22 cellular contexts compared by ENCODE assay signal in the genomic region with DNA sequence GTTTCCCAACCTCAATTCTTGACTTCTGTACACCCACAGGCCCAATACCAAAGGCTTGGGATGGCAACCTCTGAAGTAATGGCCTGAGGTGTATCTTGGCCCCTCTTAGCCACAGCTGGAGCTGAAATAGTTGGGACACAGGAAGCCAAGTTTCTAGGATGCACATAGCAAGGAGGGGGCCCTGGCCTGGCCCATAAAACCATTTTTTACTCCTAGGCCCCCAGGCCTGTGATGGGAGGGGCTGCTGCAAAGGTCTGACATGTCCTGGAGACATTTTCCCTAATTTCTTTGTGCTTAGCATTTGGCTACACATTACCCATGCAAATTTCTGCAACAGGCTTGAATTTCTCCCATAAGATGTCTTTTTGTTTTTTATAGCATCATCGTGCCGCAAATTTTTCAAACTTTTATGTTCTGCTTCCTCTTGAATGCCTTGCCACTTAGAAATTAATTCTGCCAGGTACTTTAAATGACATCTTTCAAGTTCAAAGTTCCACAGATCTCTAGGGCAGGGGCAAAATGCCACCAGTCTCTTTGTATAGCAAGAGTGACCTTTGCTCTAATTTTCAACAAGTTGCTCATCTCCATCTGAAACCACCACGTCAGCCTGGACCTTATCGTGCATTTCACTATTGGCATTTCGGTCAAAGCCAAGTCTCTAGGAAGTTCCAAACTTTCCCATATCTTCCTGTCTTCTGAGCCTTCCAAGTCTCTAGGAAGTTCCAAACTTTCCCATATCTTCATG.
"Had no signal": no experiment of that assay in that cellular context is flagged by ENCODE, and none has a peak within 500 bp of the region (broad histone marks: within the 10 kb centered on the region; RNA-seq: fewer than 3 reads in every experiment).

No MANE protein-coding gene starts in this region.

- H3K27ac ChIP-seq: coronary artery, dorsolateral prefrontal cortex, esophagus muscularis mucosa, foreskin keratinocyte, gastroesophageal sphincter, heart right ventricle, left ventricle myocardium inferior, lower lobe of right lung had no signal

- H3K36me3 ChIP-seq: esophagus muscularis mucosa, gastroesophageal sphincter, heart right ventricle, left ventricle myocardium inferior, lower lobe of right lung had no signal

- H3K4me1 ChIP-seq: esophagus muscularis mucosa, foreskin keratinocyte, gastroesophageal sphincter, heart right ventricle, left ventricle myocardium inferior, lower lobe of right lung had no signal

- H3K27me3 ChIP-seq: dorsolateral prefrontal cortex, esophagus muscularis mucosa, foreskin keratinocyte, gastroesophageal sphincter, heart right ventricle had no signal

- FAIRE-seq: colon, endothelial cell of umbilical vein, frontal cortex, islet of Langerhans, keratinocyte had no signal

- ATAC-seq: foreskin keratinocyte; gastroesophageal sphincter; heart right ventricle; left cardiac atrium; lower lobe of right lung; mucosa of descending colon; naive thymus-derived CD8-positive, alpha-beta T cell had no signal

- H3K9me3 ChIP-seq: esophagus muscularis mucosa, gastroesophageal sphincter, mucosa of descending colon had no signal

- H3K4me3 ChIP-seq: coronary artery, dorsolateral prefrontal cortex, esophagus muscularis mucosa, gastroesophageal sphincter, heart right ventricle, left ventricle myocardium inferior, lower lobe of right lung, mucosa of descending colon had no signal

- DNase-seq: dermis blood vessel endothelial cell; dorsolateral prefrontal cortex; effector CD4-positive, alpha-beta T cell; effector memory CD4-positive, alpha-beta T cell; foreskin keratinocyte; heart right ventricle; hippocampal formation; left cardiac atrium; left ventricle myocardium inferior; lower lobe of right lung; mesenchymal stem cell; mucosa of descending colon; naive B cell; naive thymus-derived CD8-positive, alpha-beta T cell had no signal
